In the genomic region with DNA sequence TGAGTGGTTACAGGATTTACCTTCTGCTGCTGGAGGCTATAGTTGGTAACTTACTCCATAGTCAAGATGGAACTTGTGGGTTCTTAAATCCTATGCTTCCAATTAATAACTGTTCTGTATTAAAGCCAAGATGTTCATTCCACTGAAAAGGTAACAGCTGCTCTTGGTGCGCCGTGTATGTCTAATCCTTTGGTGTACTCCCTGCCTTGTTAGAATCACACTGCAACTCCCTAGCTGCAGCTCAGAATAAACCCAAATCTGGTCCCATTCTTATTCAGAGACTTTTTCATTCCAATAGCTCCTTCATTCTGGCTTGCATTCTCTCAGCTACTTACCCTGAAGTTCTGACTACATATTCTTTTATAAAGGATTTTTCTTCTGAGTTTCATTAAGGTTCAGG, we compare ENCODE assay signal across 1 cellular context.
TF ChIP-seq lines count a peak whose summit lies in the region.

No MANE protein-coding gene starts in this region.

TF ChIP-seq in WTC11, 78 proteins besides CTCF, POLR2A, EP300 and RAD21 (continued from another document):
- TF ChIP-seq, protein P1, sequence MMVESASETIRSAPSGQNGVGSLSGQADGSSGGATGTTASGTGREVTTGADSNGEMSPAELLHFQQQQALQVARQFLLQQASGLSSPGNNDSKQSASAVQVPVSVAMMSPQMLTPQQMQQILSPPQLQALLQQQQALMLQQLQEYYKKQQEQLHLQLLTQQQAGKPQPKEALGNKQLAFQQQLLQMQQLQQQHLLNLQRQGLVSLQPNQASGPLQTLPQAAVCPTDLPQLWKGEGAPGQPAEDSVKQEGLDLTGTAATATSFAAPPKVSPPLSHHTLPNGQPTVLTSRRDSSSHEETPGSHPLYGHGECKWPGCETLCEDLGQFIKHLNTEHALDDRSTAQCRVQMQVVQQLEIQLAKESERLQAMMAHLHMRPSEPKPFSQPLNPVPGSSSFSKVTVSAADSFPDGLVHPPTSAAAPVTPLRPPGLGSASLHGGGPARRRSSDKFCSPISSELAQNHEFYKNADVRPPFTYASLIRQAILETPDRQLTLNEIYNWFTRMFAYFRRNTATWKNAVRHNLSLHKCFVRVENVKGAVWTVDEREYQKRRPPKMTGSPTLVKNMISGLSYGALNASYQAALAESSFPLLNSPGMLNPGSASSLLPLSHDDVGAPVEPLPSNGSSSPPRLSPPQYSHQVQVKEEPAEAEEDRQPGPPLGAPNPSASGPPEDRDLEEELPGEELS (CRISPR knock-in tag; IDR thresholded peaks at IDR 0.05), result no peak
- TF ChIP-seq ZBTB21 (CRISPR knock-in tag; IDR thresholded peaks at IDR 0.05; ENCODE audit: borderline replicate concordance) (no peak), RORB (CRISPR knock-in tag; IDR thresholded peaks at IDR 0.05) (no peak), NFYB (CRISPR knock-in tag; conservative IDR thresholded peaks at IDR 0.05; ENCODE audit: low read depth) (no peak), SP1 (CRISPR knock-in tag; conservative IDR thresholded peaks at IDR 0.05) (no peak), GTF2I (CRISPR knock-in tag; conservative IDR thresholded peaks at IDR 0.05) (no peak), ZNF121 (CRISPR knock-in tag; IDR thresholded peaks at IDR 0.05) (no peak), MXD4 (CRISPR knock-in tag; IDR thresholded peaks at IDR 0.05; ENCODE audit: borderline replicate concordance) (no peak), NFATC4 (CRISPR knock-in tag; IDR thresholded peaks at IDR 0.05) (no peak), NR3C1 (CRISPR knock-in tag; conservative IDR thresholded peaks at IDR 0.05; ENCODE audit: low read depth) (no peak), TCF7 (CRISPR knock-in tag; IDR thresholded peaks at IDR 0.05; ENCODE audit: low read depth) (no peak), OVOL2 (CRISPR knock-in tag; IDR thresholded peaks at IDR 0.05; ENCODE audit: borderline replicate concordance) (no peak)
- TF ChIP-seq, protein P2, sequence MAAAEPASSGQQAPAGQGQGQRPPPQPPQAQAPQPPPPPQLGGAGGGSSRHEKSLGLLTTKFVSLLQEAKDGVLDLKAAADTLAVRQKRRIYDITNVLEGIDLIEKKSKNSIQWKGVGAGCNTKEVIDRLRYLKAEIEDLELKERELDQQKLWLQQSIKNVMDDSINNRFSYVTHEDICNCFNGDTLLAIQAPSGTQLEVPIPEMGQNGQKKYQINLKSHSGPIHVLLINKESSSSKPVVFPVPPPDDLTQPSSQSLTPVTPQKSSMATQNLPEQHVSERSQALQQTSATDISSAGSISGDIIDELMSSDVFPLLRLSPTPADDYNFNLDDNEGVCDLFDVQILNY (CRISPR knock-in tag; IDR thresholded peaks at IDR 0.05), result no peak
- TF ChIP-seq, protein P3, sequence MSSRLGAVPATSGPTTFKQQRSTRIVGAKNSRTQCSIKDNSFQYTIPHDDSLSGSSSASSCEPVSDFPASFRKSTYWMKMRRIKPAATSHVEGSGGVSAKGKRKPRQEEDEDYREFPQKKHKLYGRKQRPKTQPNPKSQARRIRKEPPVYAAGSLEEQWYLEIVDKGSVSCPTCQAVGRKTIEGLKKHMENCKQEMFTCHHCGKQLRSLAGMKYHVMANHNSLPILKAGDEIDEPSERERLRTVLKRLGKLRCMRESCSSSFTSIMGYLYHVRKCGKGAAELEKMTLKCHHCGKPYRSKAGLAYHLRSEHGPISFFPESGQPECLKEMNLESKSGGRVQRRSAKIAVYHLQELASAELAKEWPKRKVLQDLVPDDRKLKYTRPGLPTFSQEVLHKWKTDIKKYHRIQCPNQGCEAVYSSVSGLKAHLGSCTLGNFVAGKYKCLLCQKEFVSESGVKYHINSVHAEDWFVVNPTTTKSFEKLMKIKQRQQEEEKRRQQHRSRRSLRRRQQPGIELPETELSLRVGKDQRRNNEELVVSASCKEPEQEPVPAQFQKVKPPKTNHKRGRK (CRISPR knock-in tag; IDR thresholded peaks at IDR 0.05; ENCODE audit: borderline replicate concordance), result no peak
- TF ChIP-seq, protein P4, sequence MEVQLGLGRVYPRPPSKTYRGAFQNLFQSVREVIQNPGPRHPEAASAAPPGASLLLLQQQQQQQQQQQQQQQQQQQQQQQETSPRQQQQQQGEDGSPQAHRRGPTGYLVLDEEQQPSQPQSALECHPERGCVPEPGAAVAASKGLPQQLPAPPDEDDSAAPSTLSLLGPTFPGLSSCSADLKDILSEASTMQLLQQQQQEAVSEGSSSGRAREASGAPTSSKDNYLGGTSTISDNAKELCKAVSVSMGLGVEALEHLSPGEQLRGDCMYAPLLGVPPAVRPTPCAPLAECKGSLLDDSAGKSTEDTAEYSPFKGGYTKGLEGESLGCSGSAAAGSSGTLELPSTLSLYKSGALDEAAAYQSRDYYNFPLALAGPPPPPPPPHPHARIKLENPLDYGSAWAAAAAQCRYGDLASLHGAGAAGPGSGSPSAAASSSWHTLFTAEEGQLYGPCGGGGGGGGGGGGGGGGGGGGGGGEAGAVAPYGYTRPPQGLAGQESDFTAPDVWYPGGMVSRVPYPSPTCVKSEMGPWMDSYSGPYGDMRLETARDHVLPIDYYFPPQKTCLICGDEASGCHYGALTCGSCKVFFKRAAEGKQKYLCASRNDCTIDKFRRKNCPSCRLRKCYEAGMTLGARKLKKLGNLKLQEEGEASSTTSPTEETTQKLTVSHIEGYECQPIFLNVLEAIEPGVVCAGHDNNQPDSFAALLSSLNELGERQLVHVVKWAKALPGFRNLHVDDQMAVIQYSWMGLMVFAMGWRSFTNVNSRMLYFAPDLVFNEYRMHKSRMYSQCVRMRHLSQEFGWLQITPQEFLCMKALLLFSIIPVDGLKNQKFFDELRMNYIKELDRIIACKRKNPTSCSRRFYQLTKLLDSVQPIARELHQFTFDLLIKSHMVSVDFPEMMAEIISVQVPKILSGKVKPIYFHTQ (CRISPR knock-in tag; IDR thresholded peaks at IDR 0.05), result no peak
- TF ChIP-seq, protein P5, sequence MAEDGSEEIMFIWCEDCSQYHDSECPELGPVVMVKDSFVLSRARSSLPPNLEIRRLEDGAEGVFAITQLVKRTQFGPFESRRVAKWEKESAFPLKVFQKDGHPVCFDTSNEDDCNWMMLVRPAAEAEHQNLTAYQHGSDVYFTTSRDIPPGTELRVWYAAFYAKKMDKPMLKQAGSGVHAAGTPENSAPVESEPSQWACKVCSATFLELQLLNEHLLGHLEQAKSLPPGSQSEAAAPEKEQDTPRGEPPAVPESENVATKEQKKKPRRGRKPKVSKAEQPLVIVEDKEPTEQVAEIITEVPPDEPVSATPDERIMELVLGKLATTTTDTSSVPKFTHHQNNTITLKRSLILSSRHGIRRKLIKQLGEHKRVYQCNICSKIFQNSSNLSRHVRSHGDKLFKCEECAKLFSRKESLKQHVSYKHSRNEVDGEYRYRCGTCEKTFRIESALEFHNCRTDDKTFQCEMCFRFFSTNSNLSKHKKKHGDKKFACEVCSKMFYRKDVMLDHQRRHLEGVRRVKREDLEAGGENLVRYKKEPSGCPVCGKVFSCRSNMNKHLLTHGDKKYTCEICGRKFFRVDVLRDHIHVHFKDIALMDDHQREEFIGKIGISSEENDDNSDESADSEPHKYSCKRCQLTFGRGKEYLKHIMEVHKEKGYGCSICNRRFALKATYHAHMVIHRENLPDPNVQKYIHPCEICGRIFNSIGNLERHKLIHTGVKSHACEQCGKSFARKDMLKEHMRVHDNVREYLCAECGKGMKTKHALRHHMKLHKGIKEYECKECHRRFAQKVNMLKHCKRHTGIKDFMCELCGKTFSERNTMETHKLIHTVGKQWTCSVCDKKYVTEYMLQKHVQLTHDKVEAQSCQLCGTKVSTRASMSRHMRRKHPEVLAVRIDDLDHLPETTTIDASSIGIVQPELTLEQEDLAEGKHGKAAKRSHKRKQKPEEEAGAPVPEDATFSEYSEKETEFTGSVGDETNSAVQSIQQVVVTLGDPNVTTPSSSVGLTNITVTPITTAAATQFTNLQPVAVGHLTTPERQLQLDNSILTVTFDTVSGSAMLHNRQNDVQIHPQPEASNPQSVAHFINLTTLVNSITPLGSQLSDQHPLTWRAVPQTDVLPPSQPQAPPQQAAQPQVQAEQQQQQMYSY (CRISPR knock-in tag; IDR thresholded peaks at IDR 0.05), result no peak
- TF ChIP-seq, protein P6, sequence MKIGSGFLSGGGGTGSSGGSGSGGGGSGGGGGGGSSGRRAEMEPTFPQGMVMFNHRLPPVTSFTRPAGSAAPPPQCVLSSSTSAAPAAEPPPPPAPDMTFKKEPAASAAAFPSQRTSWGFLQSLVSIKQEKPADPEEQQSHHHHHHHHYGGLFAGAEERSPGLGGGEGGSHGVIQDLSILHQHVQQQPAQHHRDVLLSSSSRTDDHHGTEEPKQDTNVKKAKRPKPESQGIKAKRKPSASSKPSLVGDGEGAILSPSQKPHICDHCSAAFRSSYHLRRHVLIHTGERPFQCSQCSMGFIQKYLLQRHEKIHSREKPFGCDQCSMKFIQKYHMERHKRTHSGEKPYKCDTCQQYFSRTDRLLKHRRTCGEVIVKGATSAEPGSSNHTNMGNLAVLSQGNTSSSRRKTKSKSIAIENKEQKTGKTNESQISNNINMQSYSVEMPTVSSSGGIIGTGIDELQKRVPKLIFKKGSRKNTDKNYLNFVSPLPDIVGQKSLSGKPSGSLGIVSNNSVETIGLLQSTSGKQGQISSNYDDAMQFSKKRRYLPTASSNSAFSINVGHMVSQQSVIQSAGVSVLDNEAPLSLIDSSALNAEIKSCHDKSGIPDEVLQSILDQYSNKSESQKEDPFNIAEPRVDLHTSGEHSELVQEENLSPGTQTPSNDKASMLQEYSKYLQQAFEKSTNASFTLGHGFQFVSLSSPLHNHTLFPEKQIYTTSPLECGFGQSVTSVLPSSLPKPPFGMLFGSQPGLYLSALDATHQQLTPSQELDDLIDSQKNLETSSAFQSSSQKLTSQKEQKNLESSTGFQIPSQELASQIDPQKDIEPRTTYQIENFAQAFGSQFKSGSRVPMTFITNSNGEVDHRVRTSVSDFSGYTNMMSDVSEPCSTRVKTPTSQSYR (CRISPR knock-in tag; IDR thresholded peaks at IDR 0.05), result no peak
- TF ChIP-seq, protein P7, sequence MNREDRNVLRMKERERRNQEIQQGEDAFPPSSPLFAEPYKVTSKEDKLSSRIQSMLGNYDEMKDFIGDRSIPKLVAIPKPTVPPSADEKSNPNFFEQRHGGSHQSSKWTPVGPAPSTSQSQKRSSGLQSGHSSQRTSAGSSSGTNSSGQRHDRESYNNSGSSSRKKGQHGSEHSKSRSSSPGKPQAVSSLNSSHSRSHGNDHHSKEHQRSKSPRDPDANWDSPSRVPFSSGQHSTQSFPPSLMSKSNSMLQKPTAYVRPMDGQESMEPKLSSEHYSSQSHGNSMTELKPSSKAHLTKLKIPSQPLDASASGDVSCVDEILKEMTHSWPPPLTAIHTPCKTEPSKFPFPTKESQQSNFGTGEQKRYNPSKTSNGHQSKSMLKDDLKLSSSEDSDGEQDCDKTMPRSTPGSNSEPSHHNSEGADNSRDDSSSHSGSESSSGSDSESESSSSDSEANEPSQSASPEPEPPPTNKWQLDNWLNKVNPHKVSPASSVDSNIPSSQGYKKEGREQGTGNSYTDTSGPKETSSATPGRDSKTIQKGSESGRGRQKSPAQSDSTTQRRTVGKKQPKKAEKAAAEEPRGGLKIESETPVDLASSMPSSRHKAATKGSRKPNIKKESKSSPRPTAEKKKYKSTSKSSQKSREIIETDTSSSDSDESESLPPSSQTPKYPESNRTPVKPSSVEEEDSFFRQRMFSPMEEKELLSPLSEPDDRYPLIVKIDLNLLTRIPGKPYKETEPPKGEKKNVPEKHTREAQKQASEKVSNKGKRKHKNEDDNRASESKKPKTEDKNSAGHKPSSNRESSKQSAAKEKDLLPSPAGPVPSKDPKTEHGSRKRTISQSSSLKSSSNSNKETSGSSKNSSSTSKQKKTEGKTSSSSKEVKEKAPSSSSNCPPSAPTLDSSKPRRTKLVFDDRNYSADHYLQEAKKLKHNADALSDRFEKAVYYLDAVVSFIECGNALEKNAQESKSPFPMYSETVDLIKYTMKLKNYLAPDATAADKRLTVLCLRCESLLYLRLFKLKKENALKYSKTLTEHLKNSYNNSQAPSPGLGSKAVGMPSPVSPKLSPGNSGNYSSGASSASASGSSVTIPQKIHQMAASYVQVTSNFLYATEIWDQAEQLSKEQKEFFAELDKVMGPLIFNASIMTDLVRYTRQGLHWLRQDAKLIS (CRISPR knock-in tag; IDR thresholded peaks at IDR 0.05; ENCODE audit: borderline replicate concordance), result no peak
- TF ChIP-seq, protein P8, sequence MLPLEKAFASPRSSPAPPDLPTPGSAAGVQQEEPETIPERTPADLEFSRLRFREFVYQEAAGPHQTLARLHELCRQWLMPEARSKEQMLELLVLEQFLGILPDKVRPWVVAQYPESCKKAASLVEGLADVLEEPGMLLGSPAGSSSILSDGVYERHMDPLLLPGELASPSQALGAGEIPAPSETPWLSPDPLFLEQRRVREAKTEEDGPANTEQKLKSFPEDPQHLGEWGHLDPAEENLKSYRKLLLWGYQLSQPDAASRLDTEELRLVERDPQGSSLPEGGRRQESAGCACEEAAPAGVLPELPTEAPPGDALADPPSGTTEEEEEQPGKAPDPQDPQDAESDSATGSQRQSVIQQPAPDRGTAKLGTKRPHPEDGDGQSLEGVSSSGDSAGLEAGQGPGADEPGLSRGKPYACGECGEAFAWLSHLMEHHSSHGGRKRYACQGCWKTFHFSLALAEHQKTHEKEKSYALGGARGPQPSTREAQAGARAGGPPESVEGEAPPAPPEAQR (CRISPR knock-in tag; IDR thresholded peaks at IDR 0.05), result no peak
